Comparison of ENCODE assay signal across 1 cellular context in the genomic region with DNA sequence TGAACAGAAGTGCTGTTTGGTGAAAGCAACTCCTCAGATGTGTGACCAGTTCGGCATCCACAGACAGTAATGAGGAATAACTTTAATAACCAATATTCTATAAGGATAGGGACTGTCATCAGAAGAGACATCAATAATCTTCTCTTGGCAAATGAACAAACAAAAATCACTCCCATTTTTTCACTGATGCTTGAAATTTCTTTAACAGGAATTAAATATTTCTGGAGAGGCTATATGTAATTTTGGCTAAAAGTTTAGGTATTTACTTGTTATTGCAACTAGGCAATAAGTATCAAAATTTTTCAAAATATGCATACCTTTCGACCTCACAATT.
TF ChIP-seq lines count a peak whose summit lies in the region.

No MANE protein-coding gene starts in this region.

TF ChIP-seq in A549, 52 proteins besides CTCF, POLR2A, EP300 and RAD21 (continued from another document):
- no peak for TF ChIP-seq BHLHE40 (IDR thresholded peaks at IDR 0.05; ENCODE audit: low read depth, low read length)
- no peak for TF ChIP-seq FOSB (CRISPR knock-in tag; IDR thresholded peaks at IDR 0.05)
- no peak for TF ChIP-seq POLR2AphosphoS2 (conservative IDR thresholded peaks at IDR 0.05; ENCODE audit: low read length)
- no peak for TF ChIP-seq TP53 (CRISPR knock-in tag; IDR thresholded peaks at IDR 0.05)
